In genomic region chr22:50249382-50250248, GRCh38 we compare ENCODE assay signal across 6 cellular contexts. TPM values are rescaled to one million over a fixed set of nuclear protein-coding genes. Genes with fewer than 3 reads are reported as not detected.
DNase-seq lines count a peak whose midpoint lies in the region; ATAC-seq and TF ChIP-seq lines count a peak whose summit lies in the region.

No MANE protein-coding gene starts in this region.

- no peaks in the 10 kb centered on the region for H3K36me3 Mint-ChIP-seq in endothelial cell (ENCODE audit: low read depth, unreplicated experiment)

- peaks cover 5% of the 10 kb centered on the region for H3K27me3 Mint-ChIP-seq in endothelial cell (ENCODE audit: unreplicated experiment)

- DNase-seq in left ventricle myocardium inferior (no peak), right atrium auricular region (ENCODE audit: low spot score) (no peak), endothelial cell (ENCODE audit: low spot score) (no peak), upper lobe of right lung (no peak), ureter (ENCODE audit: low spot score) (no peak), superior temporal gyrus (ENCODE audit: extremely low spot score) (no peak)

- H3K4me1 Mint-ChIP-seq in endothelial cell (ENCODE audit: unreplicated experiment): peaks cover 2% of the 10 kb centered on the region

- H3K36me3 ChIP-seq in left ventricle myocardium inferior (peaks cover 18% of the 10 kb centered on the region), right atrium auricular region (no peaks in the 10 kb centered on the region), upper lobe of right lung (peaks cover 22% of the 10 kb centered on the region)

- no peaks in the 10 kb centered on the region for H3K9me3 ChIP-seq in left ventricle myocardium inferior (replicated peaks)
- no peaks in the 10 kb centered on the region for H3K9me3 ChIP-seq in right atrium auricular region
- H3K9me3 ChIP-seq in upper lobe of right lung: no peaks in the 10 kb centered on the region

- H3K4me3 ChIP-seq in left ventricle myocardium inferior: peak overlapping the region; percentile 89
- H3K4me3 ChIP-seq in right atrium auricular region: peak overlapping the region in 1 of 2 donors; percentile 64
- H3K4me3 ChIP-seq in upper lobe of right lung: peak overlapping the region; percentile 89

- intact Hi-C loops in left ventricle myocardium inferior (cut with micrococcal nuclease): no loop called here
- intact Hi-C loops in upper lobe of right lung (cut with DNase I): no loop called here

- no peaks in the 10 kb centered on the region for H3K27me3 ChIP-seq in left ventricle myocardium inferior (ENCODE audit: low read depth)
- no peaks in the 10 kb centered on the region for H3K27me3 ChIP-seq in right atrium auricular region
- no peaks in the 10 kb centered on the region for H3K27me3 ChIP-seq in upper lobe of right lung

- no peak overlapping the region for H3K27ac Mint-ChIP-seq in endothelial cell (ENCODE audit: unreplicated experiment)

- H3K27ac ChIP-seq in left ventricle myocardium inferior (replicated peaks): no peak overlapping the region
- H3K27ac ChIP-seq in right atrium auricular region: no peak overlapping the region
- H3K27ac ChIP-seq in upper lobe of right lung: no peak overlapping the region

- peak overlapping the region; percentile 67 for H3K4me3 Mint-ChIP-seq in endothelial cell (ENCODE audit: unreplicated experiment)

- TF ChIP-seq CTCF in left ventricle myocardium inferior (IDR thresholded peaks at IDR 0.05; ENCODE audit: borderline replicate concordance): no peak
- no peak for TF ChIP-seq CTCF in right atrium auricular region (IDR thresholded peaks at IDR 0.05)
- no peak for TF ChIP-seq CTCF in endothelial cell (IDR thresholded peaks at IDR 0.05; ENCODE audit: unreplicated experiment)
- TF ChIP-seq CTCF in upper lobe of right lung (IDR thresholded peaks at IDR 0.05): no peak

- H3K9me3 Mint-ChIP-seq in endothelial cell (ENCODE audit: unreplicated experiment): no peaks in the 10 kb centered on the region

- H3K4me1 ChIP-seq in left ventricle myocardium inferior (peaks cover 52% of the 10 kb centered on the region), right atrium auricular region (peaks cover 0 to 38% of the 10 kb centered on the region in 2 donors), upper lobe of right lung (peaks cover 21% of the 10 kb centered on the region)

- no peak for ATAC-seq in upper lobe of right lung

RNA-seq across cellular contexts. Expression of gene HDAC10, which starts 1.4 kb away (rescaled TPM):
- 13.6 TPM for total RNA-seq in left ventricle myocardium inferior
- 1 to 10 TPM; 6.7 to 9.1 TPM for total RNA-seq in right atrium auricular region
- 42.1 TPM for total RNA-seq in endothelial cell (ENCODE audit: unreplicated experiment)
- 48.9 TPM for total RNA-seq in upper lobe of right lung
- 52.4 TPM for total RNA-seq in ureter

RNA-seq across cellular contexts. Expression of gene TUBGCP6, which starts 4.8 kb away (rescaled TPM):
- 18.3 TPM for total RNA-seq in left ventricle myocardium inferior
- total RNA-seq in right atrium auricular region: 10 to 100 TPM; 19.5 to 22.1 TPM
- total RNA-seq in endothelial cell (ENCODE audit: unreplicated experiment): 48.5 TPM
- 51.3 TPM for total RNA-seq in upper lobe of right lung
- 57.2 TPM for total RNA-seq in ureter

RNA-seq across cellular contexts. Expression of gene MAPK12, which starts 11.9 kb away (rescaled TPM):
- 17.2 TPM for total RNA-seq in left ventricle myocardium inferior
- total RNA-seq in right atrium auricular region: 10 to 100 TPM in 1 of 2 donors, 1 to 10 TPM in 1; 5.0 to 13.0 TPM
- 33.4 TPM for total RNA-seq in endothelial cell (ENCODE audit: unreplicated experiment)
- 22.2 TPM for total RNA-seq in upper lobe of right lung
- 14.1 TPM for total RNA-seq in ureter

RNA-seq across cellular contexts. Expression of gene MAPK11, which starts 20.6 kb away (rescaled TPM):
- total RNA-seq in left ventricle myocardium inferior: 7.8 TPM
- 1 to 10 TPM; 3.7 to 4.0 TPM for total RNA-seq in right atrium auricular region
- 62.4 TPM for total RNA-seq in endothelial cell (ENCODE audit: unreplicated experiment)
- 26.1 TPM for total RNA-seq in upper lobe of right lung
- total RNA-seq in ureter: 15.4 TPM

RNA-seq across cellular contexts. Expression of gene SELENOO, which starts 48.8 kb away (rescaled TPM):
- total RNA-seq in left ventricle myocardium inferior: 15.0 TPM
- total RNA-seq in right atrium auricular region: 10 to 100 TPM; 18.0 to 20.0 TPM
- 18.7 TPM for total RNA-seq in endothelial cell (ENCODE audit: unreplicated experiment)
- 17.6 TPM for total RNA-seq in upper lobe of right lung
- 24.7 TPM for total RNA-seq in ureter
